In genomic region chr12:113271466-113271852, GRCh38 we compare ENCODE assay signal across 11 cellular contexts. TPM values are rescaled to one million over a fixed set of nuclear protein-coding genes. Genes with fewer than 3 reads are reported as not detected.
DNase-seq lines count a peak whose midpoint lies in the region; ATAC-seq, FAIRE-seq and TF ChIP-seq lines count a peak whose summit lies in the region.
"Had no signal": no experiment of that assay in that cellular context is flagged by ENCODE, and none has a peak within 500 bp of the region (broad histone marks: within the 10 kb centered on the region; RNA-seq: fewer than 3 reads in every experiment).

No MANE protein-coding gene starts in this region.

- H3K27ac ChIP-seq in heart left ventricle (peak overlapping the region; percentile 69 to 94 (median 85)), esophagus (ENCODE audit: low read depth in 2 of 2, low read length in 1 of 2) (peak overlapping the region; percentile 83 to 93), pancreas (peak overlapping the region; percentile 17 to 81 (median 66)), vagina (peak overlapping the region; percentile 84)

- peaks cover 6 to 52% (median 30%) of the 10 kb centered on the region in 12 donors for H3K4me1 ChIP-seq in heart left ventricle
- peaks cover 7 to 17% of the 10 kb centered on the region in 2 donors for H3K4me1 ChIP-seq in esophagus (ENCODE audit: control insufficient read depth in 2 of 2, insufficient read depth in 2 of 2, low read length in 1 of 2)
- peaks cover 11 to 29% (median 21%) of the 10 kb centered on the region in 3 donors for H3K4me1 ChIP-seq in pancreas
- H3K4me1 ChIP-seq in vagina, result peaks cover 25% of the 10 kb centered on the region

- H3K9me3 ChIP-seq in heart left ventricle, result no peaks in the 10 kb centered on the region
- H3K9me3 ChIP-seq in esophagus (ENCODE audit: control insufficient read depth in 2 of 2, insufficient read depth in 1 of 2, low read depth in 1 of 2, low read length in 1 of 2), result no peaks in the 10 kb centered on the region
- no peaks in the 10 kb centered on the region for H3K9me3 ChIP-seq in pancreas
- no peaks in the 10 kb centered on the region for H3K9me3 ChIP-seq in vagina

- 58 to 72% (median 67%) methylated on average over 10 of the region's 10 CpGs for WGBS in heart left ventricle, 4 donors
- WGBS in esophagus, 2 donors, result 48 to 52% methylated on average over 10 of the region's 10 CpGs
- WGBS in pancreas, 2 donors, result 45 to 52% methylated on average over 10 of the region's 10 CpGs

- TF ChIP-seq POLR2A in heart left ventricle (IDR thresholded peaks at IDR 0.05) (no peak), vagina (IDR thresholded peaks at IDR 0.05) (no peak), GM18505 (IDR thresholded peaks at IDR 0.05; ENCODE audit: borderline replicate concordance, extremely low read depth, insufficient read depth, insufficient read length) (no peak)

- H3K36me3 ChIP-seq in heart left ventricle, result peaks cover 0 to 95% (median 84%) of the 10 kb centered on the region in 9 donors
- peaks cover 10 to 38% of the 10 kb centered on the region in 2 donors for H3K36me3 ChIP-seq in esophagus (ENCODE audit: control insufficient read depth in 2 of 2, insufficient read depth in 2 of 2, low read length in 1 of 2)
- H3K36me3 ChIP-seq in pancreas, result peaks cover 5 to 62% (median 11%) of the 10 kb centered on the region in 3 donors
- peaks cover 0 to 55% of the 10 kb centered on the region in 2 donors for H3K36me3 ChIP-seq in vagina

- FAIRE-seq in pancreas (lab: Jason Lieb, UNC), result no peak
- FAIRE-seq: G401.6 had no signal

- H3K4me3 ChIP-seq in heart left ventricle (peak overlapping the region in 3 of 12 donors; percentile 2 to 22 (median 6)), esophagus (ENCODE audit: low read depth in 1 of 2, low read length in 2 of 2) (no peak overlapping the region), pancreas (no peak overlapping the region), vagina (no peak overlapping the region)
- H3K4me3 ChIP-seq: GM23338 had no signal

- intact Hi-C loops in heart left ventricle (cut with DNase I), result loop anchor here in 3 of 10 donors (5.0 to 10.0 kb wide), 3 partner anchors 47 to 74 kb away; partner anchors contain the start of gene TPCN1 (in 2 of the 3)
- intact Hi-C loops in left ventricle myocardium superior (cut with micrococcal nuclease), result no loop called here
- intact Hi-C loops in pancreas (cut with DNase I), result no loop called here
- intact Hi-C loops in vagina (cut with DNase I), result loop anchor here (5.0 kb wide), 1 partner anchor 66 kb away; the partner anchor contains the start of gene SLC8B1

- DNase-seq in heart left ventricle (no peak), left ventricle myocardium superior (no peak), pancreas (no peak), vagina (ENCODE audit: extremely low spot score in 2 of 2) (no peak), NCI-H446 treated with DMSO at 0.1 percent for 48 hours (lab: John Stamatoyannopoulos, UW) (no peak)
- DNase-seq: NCI-H510A treated with DMSO at 0.1 percent for 48 hours had no signal

- H3K27me3 ChIP-seq in heart left ventricle (no peaks in the 10 kb centered on the region), esophagus (ENCODE audit: control insufficient read depth in 1 of 2, insufficient read depth in 2 of 2, low read length in 2 of 2) (no peaks in the 10 kb centered on the region), pancreas (no peaks in the 10 kb centered on the region), vagina (no peaks in the 10 kb centered on the region)

- no peak for TF ChIP-seq CTCF in heart left ventricle (IDR thresholded peaks at IDR 0.05)
- no peak for TF ChIP-seq CTCF in pancreas (IDR thresholded peaks at IDR 0.05)
- TF ChIP-seq CTCF in vagina (IDR thresholded peaks at IDR 0.05), result no peak

- ATAC-seq in heart left ventricle (no peak), left ventricle myocardium superior (no peak), pancreas (peak in 1 of 4 donors; percentile 44), GM18505 (IDR thresholded peaks at IDR 0.05; ENCODE audit: unreplicated experiment) (no peak), GM21576 (IDR thresholded peaks at IDR 0.05; ENCODE audit: unreplicated experiment) (no peak)
- ATAC-seq: GM23338 had no signal

RNA-seq across cellular contexts. Expression of gene TPCN1, which starts 50.2 kb away (rescaled TPM):
- total RNA-seq in heart left ventricle (100 to 1,000 TPM in 4 of 9 donors, 10 to 100 TPM in 5; 52.1 to 136 (median 92.0) TPM), left ventricle myocardium superior (145 TPM), pancreas (10 to 100 TPM; 39.4 to 80.4 (median 52.0) TPM), vagina (39.5 TPM)
- polyA plus RNA-seq in heart left ventricle (10 to 100 TPM; 22.6 to 75.1 TPM), esophagus (10 to 100 TPM; 30.9 to 57.6 TPM), pancreas (10 to 100 TPM; 73.1 to 83.4 TPM)
